12 cellular contexts compared by ENCODE assay signal in genomic region chr4:19776021-19776459, GRCh38.
DNase-seq lines count a peak whose midpoint lies in the region; ATAC-seq and TF ChIP-seq lines count a peak whose summit lies in the region.
"Had no signal": no experiment of that assay in that cellular context is flagged by ENCODE, and none has a peak within 500 bp of the region (broad histone marks: within the 10 kb centered on the region; RNA-seq: fewer than 3 reads in every experiment).

No MANE protein-coding gene starts in this region.

- no peaks in the 10 kb centered on the region for H3K36me3 ChIP-seq in lung (ENCODE audit: control insufficient read depth in 2 of 2, insufficient read depth in 2 of 2, low read length in 2 of 2)
- H3K36me3 ChIP-seq: WERI-Rb-1 had no signal

- intact Hi-C loops in activated T-helper 2 cell treated with anti-CD3 and anti-CD28 coated beads, Interferon-gamma antibody, Interleukin-2, Interleukin-4, amounts not matched to agents 10 μg/mL and 5 μg/mL and 100 μg/mL, durations not matched to agents 14 hours and 24 hours and 36 hours (cut with micrococcal nuclease): no loop called here

- H3K4me1 Mint-ChIP-seq in activated T-helper 2 cell treated with anti-CD3 and anti-CD28 coated beads, Interferon-gamma antibody, Interleukin-2, Interleukin-4, amounts not matched to agents 10 μg/mL and 5 μg/mL and 100 μg/mL, durations not matched to agents 14 hours and 24 hours and 36 hours (ENCODE audit: low read depth): no peaks in the 10 kb centered on the region
- H3K4me1 Mint-ChIP-seq: H9 had no signal

- H3K27me3 ChIP-seq in lung (ENCODE audit: control insufficient read depth, insufficient read depth): no peaks in the 10 kb centered on the region

- H3K27ac Mint-ChIP-seq in activated T-helper 2 cell treated with anti-CD3 and anti-CD28 coated beads, Interferon-gamma antibody, Interleukin-2, Interleukin-4, amounts not matched to agents 10 μg/mL and 5 μg/mL and 100 μg/mL, durations not matched to agents 14 hours and 24 hours and 36 hours: no peak overlapping the region
- H3K27ac Mint-ChIP-seq: H9 had no signal

- H3K9me3 Mint-ChIP-seq in activated T-helper 2 cell treated with anti-CD3 and anti-CD28 coated beads, Interferon-gamma antibody, Interleukin-2, Interleukin-4, amounts not matched to agents 10 μg/mL and 5 μg/mL and 100 μg/mL, durations not matched to agents 14 hours and 24 hours and 36 hours: peaks cover 35% of the 10 kb centered on the region

- no peak overlapping the region for H3K27ac ChIP-seq in lung (ENCODE audit: low read depth in 1 of 2, low read length in 1 of 2)
- H3K27ac ChIP-seq: KMS-11, WERI-Rb-1 had no signal

- H3K4me1 ChIP-seq in lung (ENCODE audit: control insufficient read depth in 2 of 2, insufficient read depth in 2 of 2, low read length in 2 of 2): no peaks in the 10 kb centered on the region

- no peak overlapping the region for H3K4me3 Mint-ChIP-seq in activated T-helper 2 cell treated with anti-CD3 and anti-CD28 coated beads, Interferon-gamma antibody, Interleukin-2, Interleukin-4, amounts not matched to agents 10 μg/mL and 5 μg/mL and 100 μg/mL, durations not matched to agents 14 hours and 24 hours and 36 hours (ENCODE audit: low read depth)
- H3K4me3 Mint-ChIP-seq: H9 had no signal

- ATAC-seq in lung (ENCODE audit: insufficient read depth, low FRiP score) (no peak), GM18502 (IDR thresholded peaks at IDR 0.05; ENCODE audit: poor library complexity, unreplicated experiment) (no peak), HG03280 (IDR thresholded peaks at IDR 0.05; ENCODE audit: unreplicated experiment) (no peak)

- H3K4me3 ChIP-seq in astrocyte of the spinal cord (ENCODE audit: low read depth, low read length): no peak overlapping the region
- no peak overlapping the region for H3K4me3 ChIP-seq in lung

- in situ Hi-C loops in Caki2 (cut with HindIII; ENCODE audit: low pct_unique_long_range_greater_than_20kb, low sequenced_read_pairs): no loop called here
- in situ Hi-C loops in astrocyte of the spinal cord (cut with HindIII; ENCODE audit: low sequenced_read_pairs): no loop called here

- TF ChIP-seq CTCF in astrocyte of the spinal cord (IDR thresholded peaks at IDR 0.05; ENCODE audit: low read depth, low read length) (no peak), lung (IDR thresholded peaks at IDR 0.05; ENCODE audit: control extremely low read depth, extremely low read depth) (no peak)

- 87% methylated on average over 10 of the region's 10 CpGs for WGBS in lung, 2 donors

- H3K27me3 Mint-ChIP-seq in activated T-helper 2 cell treated with anti-CD3 and anti-CD28 coated beads, Interferon-gamma antibody, Interleukin-2, Interleukin-4, amounts not matched to agents 10 μg/mL and 5 μg/mL and 100 μg/mL, durations not matched to agents 14 hours and 24 hours and 36 hours (ENCODE audit: low read depth): no peaks in the 10 kb centered on the region

- H3K9me3 ChIP-seq in lung (ENCODE audit: control insufficient read depth in 2 of 2, insufficient read depth in 1 of 2, low read length in 1 of 2): peaks cover 2 to 3% of the 10 kb centered on the region in 2 donors

- peak; percentile 98 for DNase-seq in Caki2 (ENCODE audit: low read depth)
- DNase-seq in NCI-H1092 (lab: John Stamatoyannopoulos, UW): peak; percentile 32
- DNase-seq in astrocyte of the spinal cord (ENCODE audit: low read depth, low spot score): peak; percentile 94
- peak; percentile 34 for DNase-seq in lung (ENCODE audit: low spot score)
- no peak for DNase-seq in effector CD8-positive, alpha-beta T cell (lab: John Stamatoyannopoulos, UW)
- DNase-seq in activated T-helper 2 cell treated with anti-CD3 and anti-CD28 coated beads, Interferon-gamma antibody, Interleukin-2, Interleukin-4, amounts not matched to agents 10 μg/mL and 5 μg/mL and 100 μg/mL, durations not matched to agents 14 hours and 24 hours and 36 hours (ENCODE audit: low spot score): no peak
- DNase-seq: aorta, H9, WERI-Rb-1 had no signal

- H3K36me3 Mint-ChIP-seq in activated T-helper 2 cell treated with anti-CD3 and anti-CD28 coated beads, Interferon-gamma antibody, Interleukin-2, Interleukin-4, amounts not matched to agents 10 μg/mL and 5 μg/mL and 100 μg/mL, durations not matched to agents 14 hours and 24 hours and 36 hours (ENCODE audit: low read depth): no peaks in the 10 kb centered on the region

Comparison
In these comparisons a context has a peak if more than half of its experiments do, and no peak if none do; other contexts are left out.
1. DNase-seq: peak in Caki2 (single experiment), NCI-H1092 (single experiment), astrocyte of the spinal cord (single experiment) and lung (single experiment); none in effector CD8-positive, alpha-beta T cell (single experiment) and activated T-helper 2 cell treated with anti-CD3 and anti-CD28 coated beads, Interferon-gamma antibody, Interleukin-2, Interleukin-4, amounts not matched to agents 10 μg/mL and 5 μg/mL and 100 μg/mL, durations not matched to agents 14 hours and 24 hours and 36 hours (single experiment).